8 cellular contexts compared by ENCODE assay signal in genomic region chr17:64712557-64713351, GRCh38. TPM values are rescaled to one million over a fixed set of nuclear protein-coding genes. Genes with fewer than 3 reads are reported as not detected.
A peak's percentile ranks its signal among the peaks of the same experiment; 100 is the strongest.
DNase-seq lines count a peak whose midpoint lies in the region; ATAC-seq and TF ChIP-seq lines count a peak whose summit lies in the region.
"Not testable (repeated sequence)": the region's sequence is repeated elsewhere in the genome, so short reads cannot be mapped to it uniquely, and the experiment has no call there.

No MANE protein-coding gene starts in this region.

- H3K4me3 Mint-ChIP-seq in activated CD4-positive, alpha-beta T cell treated with anti-CD3 and anti-CD28 coated beads, Interleukin-2, amount 10 ng/mL, durations not matched to agents 7 days and 5 days = peak overlapping the region; percentile 67
- peak overlapping the region; percentile 77 to 92 (median 88) for H3K4me3 Mint-ChIP-seq in immature natural killer cell

- H3K27ac Mint-ChIP-seq in activated CD4-positive, alpha-beta T cell treated with anti-CD3 and anti-CD28 coated beads, Interleukin-2, amount 10 ng/mL, durations not matched to agents 7 days and 5 days = peak overlapping the region; percentile 90
- H3K27ac Mint-ChIP-seq in immature natural killer cell = peak overlapping the region; percentile 91 to 99 (median 96)

- H3K27me3 ChIP-seq in BLaER1; adipocyte (replicated peaks; ENCODE audit: control insufficient read depth, insufficient read depth, low read length); smooth muscle cell (ENCODE audit: low read depth): not testable (repeated sequence)

- BruUV-seq in OCI-LY7 (replicated peaks; lab: Mats Ljungman, UMichigan) = not testable (repeated sequence)

- not testable (repeated sequence) for H3K9me3 ChIP-seq in BLaER1; OCI-LY7 (ENCODE audit: low read length); adipocyte (ENCODE audit: control insufficient read depth, low read length); smooth muscle cell (replicated peaks; ENCODE audit: low read depth)

- H3K79me2 ChIP-seq in OCI-LY7 (ENCODE audit: insufficient read depth, low read depth, low read length); smooth muscle cell (ENCODE audit: low read depth): not testable (repeated sequence)

- POLR2A ChIA-PET in OCI-LY7 (lab: Charles Lee) = interaction anchor here (0.6 kb wide), 1 partner anchor 810 kb away, joined by 3 read pairs; no protein-coding TSS in a partner anchor
- POLR2A ChIA-PET in activated CD4-positive, alpha-beta T cell treated with anti-CD3 and anti-CD28 coated beads, Interleukin-2, amount 10 ng/mL, durations not matched to agents 7 days and 5 days (lab: Charles Lee) = not testable (repeated sequence)

- CTCF ChIA-PET in OCI-LY7 (lab: Charles Lee; ENCODE audit: unreplicated experiment) = not testable (repeated sequence)
- CTCF ChIA-PET in activated CD4-positive, alpha-beta T cell treated with anti-CD3 and anti-CD28 coated beads, Interleukin-2, amount 10 ng/mL, durations not matched to agents 7 days and 5 days (lab: Charles Lee) = interaction anchor here (0.6 to 1.4 kb wide), 4 partner anchors 12 to 198 kb away, joined by 4 read pairs; partner anchors contain the start of gene SMURF2

- H3K4me2 ChIP-seq in BLaER1 (peak overlapping the region; percentile 95), OCI-LY7 (ENCODE audit: low read length) (0 out of 2 replicates have a peak overlapping the region, but pooled peaks have one; percentile 12), smooth muscle cell (peak overlapping the region; percentile 54)

- ATAC-seq in GM19455 (IDR thresholded peaks at IDR 0.05; ENCODE audit: unreplicated experiment) (peak; percentile 56), HG03175 (IDR thresholded peaks at IDR 0.05; ENCODE audit: unreplicated experiment) (peak; percentile 71)

- H3K4me1 Mint-ChIP-seq in activated CD4-positive, alpha-beta T cell treated with anti-CD3 and anti-CD28 coated beads, Interleukin-2, amount 10 ng/mL, durations not matched to agents 7 days and 5 days = peaks cover 75% of the 10 kb centered on the region
- peaks cover 70% of the 10 kb centered on the region in 2 donors for H3K4me1 Mint-ChIP-seq in immature natural killer cell

- H3K27me3 Mint-ChIP-seq in activated CD4-positive, alpha-beta T cell treated with anti-CD3 and anti-CD28 coated beads, Interleukin-2, amount 10 ng/mL, durations not matched to agents 7 days and 5 days; immature natural killer cell (ENCODE audit: low read depth in 3 of 3): not testable (repeated sequence)

- peaks cover 41% of the 10 kb centered on the region for H3F3A ChIP-seq in smooth muscle cell (ENCODE audit: low read depth)

- DNase-seq in OCI-LY7 (ENCODE audit: low spot score) = peak; percentile 13
- DNase-seq in activated CD4-positive, alpha-beta T cell treated with anti-CD3 and anti-CD28 coated beads, Interleukin-2, amount 10 ng/mL, durations not matched to agents 7 days and 5 days = peak; percentile 61
- DNase-seq in adipocyte (ENCODE audit: low read depth) = peak; percentile 44
- DNase-seq in immature natural killer cell = peak; percentile 66 to 75 (median 74)
- DNase-seq in smooth muscle cell (lab: John Stamatoyannopoulos, UW; ENCODE audit: unreplicated experiment) = not testable (repeated sequence)

- intact Hi-C loops in OCI-LY7 (cut with micrococcal nuclease; ENCODE audit: unreplicated experiment) = not testable (repeated sequence)

- H3K9me2 ChIP-seq in OCI-LY7 (ENCODE audit: insufficient read depth, low read length) = not testable (repeated sequence)

- not testable (repeated sequence) for TF ChIP-seq CTCF in OCI-LY7 (conservative IDR thresholded peaks at IDR 0.05; ENCODE audit: low read length)
- peak; percentile 17 for TF ChIP-seq CTCF in smooth muscle cell (IDR thresholded peaks at IDR 0.05; ENCODE audit: borderline replicate concordance, insufficient read depth, poor library complexity, severe bottlenecking)

- not testable (repeated sequence) for H3K9me3 Mint-ChIP-seq in activated CD4-positive, alpha-beta T cell treated with anti-CD3 and anti-CD28 coated beads, Interleukin-2, amount 10 ng/mL, durations not matched to agents 7 days and 5 days; immature natural killer cell

- H4K20me1 ChIP-seq in BLaER1; OCI-LY7 (ENCODE audit: insufficient read depth, low read length); smooth muscle cell (ENCODE audit: low read depth): not testable (repeated sequence)

- H3K36me3 Mint-ChIP-seq in activated CD4-positive, alpha-beta T cell treated with anti-CD3 and anti-CD28 coated beads, Interleukin-2, amount 10 ng/mL, durations not matched to agents 7 days and 5 days (ENCODE audit: low read depth); immature natural killer cell: not testable (repeated sequence)

- peak overlapping the region; percentile 64 for H3K9ac ChIP-seq in BLaER1
- not testable (repeated sequence) for H3K9ac ChIP-seq in adipocyte (ENCODE audit: low read length); smooth muscle cell (ENCODE audit: low read depth)

- 32% methylated on average over 10 of the region's 11 CpGs for WGBS in smooth muscle cell (ENCODE audit: low lambda C conversion rate)

- peak overlapping the region; percentile 52 for H3K4me3 ChIP-seq in BLaER1
- H3K4me3 ChIP-seq in OCI-LY7 (ENCODE audit: low read depth, low read length, poor library complexity, severe bottlenecking); adipocyte (ENCODE audit: low read length); smooth muscle cell: not testable (repeated sequence)

- H3K36me3 ChIP-seq in BLaER1; OCI-LY7 (ENCODE audit: insufficient read depth, low read length); adipocyte (ENCODE audit: control insufficient read depth, insufficient read depth, low read length, severe bottlenecking); smooth muscle cell (ENCODE audit: low read depth): not testable (repeated sequence)

- peak overlapping the region; percentile 77 for H3K27ac ChIP-seq in BLaER1
- not testable (repeated sequence) for H3K27ac ChIP-seq in OCI-LY7 (ENCODE audit: low read depth, low read length, poor library complexity, severe bottlenecking)
- peak overlapping the region; percentile 87 for H3K27ac ChIP-seq in smooth muscle cell (ENCODE audit: low read depth)

- H3K4me1 ChIP-seq in BLaER1 (peaks cover 72% of the 10 kb centered on the region), OCI-LY7 (ENCODE audit: insufficient read depth, low read length, poor library complexity, severe bottlenecking) (peaks cover 16% of the 10 kb centered on the region), adipocyte (ENCODE audit: control insufficient read depth, insufficient read depth, low read length) (peaks cover 11% of the 10 kb centered on the region)
- not testable (repeated sequence) for H3K4me1 ChIP-seq in smooth muscle cell (ENCODE audit: low read depth)

- peak overlapping the region; percentile 97 for H2AFZ ChIP-seq in OCI-LY7 (ENCODE audit: low read length)
- peak overlapping the region; percentile 59 for H2AFZ ChIP-seq in smooth muscle cell (ENCODE audit: low read depth)

RNA-seq across cellular contexts. Expression of gene SMURF2, which starts 50.6 kb away (rescaled TPM):
- total RNA-seq in OCI-LY7 (2014; rRNA removed; shearing (Covaris generic)) = 15.6 and 22.0 TPM in 2 replicates
- total RNA-seq in OCI-LY7 (2022) (20.2 and 20.8 TPM in 2 replicates), smooth muscle cell (91.2 and 102 TPM in 2 replicates)
- total RNA-seq in activated CD4-positive, alpha-beta T cell treated with anti-CD3 and anti-CD28 coated beads, Interleukin-2, amount 10 ng/mL, durations not matched to agents 7 days and 5 days = 10 to 100 TPM; 17.4 to 18.2 TPM
- polyA plus RNA-seq in immature natural killer cell (1 to 10 TPM; 8.1 to 8.5 (median 8.3) TPM), smooth muscle cell (38.9 and 40.1 TPM in 2 replicates)

Comparison
In these comparisons a context has a peak if more than half of its experiments do, and no peak if none do; other contexts are left out.
1. H3K4me2 ChIP-seq: peak in every context shown above with its lines; median percentile 95 in BLaER1; 54 in smooth muscle cell; 12 in OCI-LY7.